21 cellular contexts compared by ENCODE assay signal in genomic region chr17:57761887-57762286, GRCh38. TPM values are rescaled to one million over a fixed set of nuclear protein-coding genes. Genes with fewer than 3 reads are reported as not detected.
DNase-seq lines count a peak whose midpoint lies in the region; ATAC-seq and TF ChIP-seq lines count a peak whose summit lies in the region.
"Had no signal": no experiment of that assay in that cellular context is flagged by ENCODE, and none has a peak within 500 bp of the region (broad histone marks: within the 10 kb centered on the region; RNA-seq: fewer than 3 reads in every experiment).

No MANE protein-coding gene starts in this region.

- no peaks in the 10 kb centered on the region for H3K9me3 ChIP-seq in HUES64 (ENCODE audit: insufficient read depth, low read depth, low read length)
- no peaks in the 10 kb centered on the region for H3K9me3 ChIP-seq in upper lobe of right lung

- H3K9ac ChIP-seq in HUES64 (ENCODE audit: low read depth, low read length) = no peak overlapping the region; the same call in 1 of the 2 replicates

- H3K36me3 ChIP-seq in HUES64 (ENCODE audit: insufficient read depth, low read length) (no peaks in the 10 kb centered on the region), upper lobe of right lung (no peaks in the 10 kb centered on the region)

- CTCF ChIA-PET in GM10248 (lab: Yijun Ruan, JAX) = interaction anchor here (1.4 to 2.2 kb wide), 3 partner anchors 14 to 632 kb away, joined by 3 to 12 read pairs (median 6); no protein-coding TSS in a partner anchor

- TF ChIP-seq CTCF in upper lobe of right lung (IDR thresholded peaks at IDR 0.05) (no peak), GM10248 (IDR thresholded peaks at IDR 0.05; ENCODE audit: control extremely low read depth, extremely low read depth, low read depth, missing control alignments) (no peak)

- H3K27ac ChIP-seq in HUES64 (ENCODE audit: low read depth, low read length) (no peak overlapping the region), upper lobe of right lung (no peak overlapping the region)

- WGBS in HUES64 = 40% methylated on average over 8 of the region's 8 CpGs

- ATAC-seq in upper lobe of right lung (peak; percentile 20), GM18867 (IDR thresholded peaks at IDR 0.05; ENCODE audit: unreplicated experiment) (no peak)
- ATAC-seq: activated CD8-positive, alpha-beta T cell treated with anti-CD3 and anti-CD28 coated beads, Interleukin-2, amount 10 ng/mL, durations not matched to agents 7 days and 5 days; CD8-positive, alpha-beta T cell; naive thymus-derived CD4-positive, alpha-beta T cell; stimulated activated memory B cell treated with anti-CD40 and anti-IgM and Interleukin-4, amounts not matched to agents 10 μg/mL and 1 μg/mL and 100 μg/mL, for 72 hours had no signal

- H3K27me3 ChIP-seq in HUES64 (ENCODE audit: insufficient read depth, low read length) = no peaks in the 10 kb centered on the region
- no peaks in the 10 kb centered on the region for H3K27me3 ChIP-seq in upper lobe of right lung

- DNase-seq in SW480 (ENCODE audit: low spot score) (peak; percentile 53), islet precursor cell (peak; percentile 84), upper lobe of right lung (no peak), GM10248 (ENCODE audit: extremely low spot score) (no peak)
- no peak for DNase-seq in activated naive CD4-positive, alpha-beta T cell treated with Interleukin-2 at 50 U/mL for 16 hours
- DNase-seq: activated CD4-positive, CD25-positive, alpha-beta regulatory T cell; activated CD8-positive, alpha-beta T cell treated with anti-CD3 and anti-CD28 coated beads, Interleukin-2, amount 10 ng/mL, durations not matched to agents 7 days and 5 days; activated naive CD4-positive, alpha-beta T cell treated with anti-CD3 and anti-CD28 coated beads, Interleukin-2, amount 50 U/mL, for 16 hours; activated T-cell treated with anti-CD3 and anti-CD28 coated beads, Interleukin-2, amount 50 U/mL, for 1 hour; anterior cingulate cortex; CD8-positive, alpha-beta T cell; foreskin melanocyte; HCEC 1CT; naive thymus-derived CD4-positive, alpha-beta T cell; NK-92 treated with Interleukin-12 subunit alpha and Interleukin-12 subunit beta, amount 100 ng/mL, for 24 hours had no signal

- H3K4me1 ChIP-seq in HUES64 (ENCODE audit: insufficient read depth, low read length) = peaks cover 15% of the 10 kb centered on the region
- H3K4me1 ChIP-seq in upper lobe of right lung = no peaks in the 10 kb centered on the region

- POLR2A ChIA-PET in GM10248 (lab: Yijun Ruan, JAX) = no interaction called here

- H3K4me3 ChIP-seq in HUES64 (ENCODE audit: low read length) = peak overlapping the region; percentile 10; the same call in 1 of the 2 replicates
- no peak overlapping the region for H3K4me3 ChIP-seq in upper lobe of right lung

- intact Hi-C loops in upper lobe of right lung (cut with DNase I) = no loop called here

RNA-seq across cellular contexts. Expression of gene CCDC182, which starts 16.8 kb away (rescaled TPM):
- not detected for polyA plus RNA-seq in HUES64 (2013, experiment 1 of 2)
- not detected for polyA plus RNA-seq in HUES64 (2013, experiment 2 of 2)
- not detected for total RNA-seq in upper lobe of right lung
- total RNA-seq: activated CD8-positive, alpha-beta T cell treated with anti-CD3 and anti-CD28 coated beads, Interleukin-2, amount 10 ng/mL, durations not matched to agents 7 days and 5 days; CD8-positive, alpha-beta T cell; MCF 10A; naive thymus-derived CD4-positive, alpha-beta T cell; temporal lobe had no signal
- polyA plus RNA-seq: esophagus; naive thymus-derived CD4-positive, alpha-beta T cell had no signal

Comparison
In these comparisons a context has a peak if more than half of its experiments do, and no peak if none do; other contexts are left out.
1. DNase-seq: peak in SW480 (single experiment) and islet precursor cell (single experiment); none in upper lobe of right lung (single experiment), GM10248 (single experiment) and activated naive CD4-positive, alpha-beta T cell treated with Interleukin-2 at 50 U/mL for 16 hours (single experiment).